33 cellular contexts compared by ENCODE assay signal in the genomic region with DNA sequence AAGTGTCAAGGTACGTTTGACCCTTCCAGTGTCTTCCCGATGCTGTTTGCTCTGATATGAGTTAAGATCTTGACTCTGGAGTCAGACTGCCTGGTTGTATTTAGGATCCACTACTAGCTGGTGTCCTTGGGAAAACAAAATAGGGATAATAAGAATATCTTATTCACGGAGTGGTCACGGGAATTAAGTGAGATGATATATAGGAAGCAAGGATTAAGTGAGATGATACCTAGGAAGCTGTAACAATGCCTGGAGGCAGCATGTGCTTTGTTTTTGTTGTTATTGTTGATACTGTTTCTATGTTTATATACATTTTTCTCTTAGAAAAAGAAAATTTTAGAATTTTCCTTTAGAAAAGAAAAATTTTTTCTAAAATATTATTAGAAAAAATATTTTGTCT.
"Had no signal": no experiment of that assay in that cellular context is flagged by ENCODE, and none has a peak within 500 bp of the region (broad histone marks: within the 10 kb centered on the region; RNA-seq: fewer than 3 reads in every experiment).

No MANE protein-coding gene starts in this region.

- DNase-seq: activated CD4-positive, alpha-beta memory T cell treated with anti-CD3 and anti-CD28 coated beads for 36 hours; activated CD4-positive, alpha-beta T cell treated with anti-CD3 and anti-CD28 coated beads for 1 hour; activated CD4-positive, alpha-beta T cell treated with anti-CD3 and anti-CD28 coated beads for 36 hours; activated CD4-positive, alpha-beta T cell treated with anti-CD3 and anti-CD28 coated beads, Interleukin-2, amount 10 ng/mL, durations not matched to agents 24 days and 14 days; activated CD4-positive, alpha-beta T cell treated with anti-CD3 and anti-CD28 coated beads, Interleukin-2, amount 50 U/mL, for 1 hour; activated CD4-positive, alpha-beta T cell treated with anti-CD3 and anti-CD28 coated beads, Interleukin-2, amount 50 U/mL, for 4 hours; activated CD4-positive, CD25-positive, alpha-beta regulatory T cell; activated CD8-positive, alpha-beta memory T cell treated with anti-CD3 and anti-CD28 coated beads, Interleukin-2, amount 50 U/mL, for 4 hours; activated CD8-positive, alpha-beta T cell treated with anti-CD3 and anti-CD28 coated beads for 36 hours; activated effector memory CD4-positive, alpha-beta T cell treated with anti-CD3 and anti-CD28 coated beads, Interleukin-2, amount 50 U/mL, for 16 hours; activated gamma-delta T cell treated with Interleukin-2 at 50 U/mL for 16 hours; activated naive CD4-positive, alpha-beta T cell; activated naive CD4-positive, alpha-beta T cell treated with anti-CD3 and anti-CD28 coated beads for 36 hours; activated naive CD4-positive, alpha-beta T cell treated with anti-CD3 and anti-CD28 coated beads, Interleukin-2, amount 50 U/mL, for 16 hours; activated naive CD8-positive, alpha-beta T cell treated with anti-CD3 and anti-CD28 coated beads for 36 hours; activated T-cell treated with anti-CD3 and anti-CD28 coated beads for 4 hours; activated T-cell treated with anti-CD3 and anti-CD28 coated beads, Interleukin-2, amount 50 U/mL, for 1 hour; activated T-cell treated with anti-CD3 and anti-CD28 coated beads, Interleukin-2, amount 50 U/mL, for 4 hours; activated T-cell treated with anti-CD3 and anti-CD28 coated beads, Interleukin-2, amount 50 U/mL, for 72 hours; adrenal gland; amniotic stem cell; aorta; body of pancreas; brain microvascular endothelial cell; central memory CD4-positive, alpha-beta T cell; T-helper 2 cell; T-helper 9 cell; WERI-Rb-1 had no signal

- FAIRE-seq: astrocyte had no signal

- ATAC-seq: activated CD4-positive, alpha-beta T cell treated with anti-CD3 and anti-CD28 coated beads for 36 hours; activated CD4-positive, CD25-positive, alpha-beta regulatory T cell treated with anti-CD3 and anti-CD28 coated beads, Interleukin-2, amount 50 U/mL, for 24 hours; activated CD8-positive, alpha-beta T cell treated with anti-CD3 and anti-CD28 coated beads for 36 hours; activated naive CD4-positive, alpha-beta T cell treated with anti-CD3 and anti-CD28 coated beads, Interleukin-2, amount 50 U/mL, for 72 hours; activated T-cell treated with anti-CD3 and anti-CD28 coated beads, Interleukin-2, amount 50 U/mL, for 4 hours; activated T-cell treated with anti-CD3 and anti-CD28 coated beads, Interleukin-2, amount 50 U/mL, for 72 hours; activated T-helper 17 cell treated with anti-CD3 and anti-CD28 coated beads, Interleukin-2, amount 50 U/mL, for 72 hours; body of pancreas; WTC11 had no signal
